ENCODE assay signal across 11 cellular contexts in genomic region chr1:25805863-25806225, GRCh38. TPM values are rescaled to one million over a fixed set of nuclear protein-coding genes. Genes with fewer than 3 reads are reported as not detected.
A peak's percentile ranks its signal among the peaks of the same experiment; 100 is the strongest.
DNase-seq lines count a peak whose midpoint lies in the region; ATAC-seq and TF ChIP-seq lines count a peak whose summit lies in the region.
"Had no signal": no experiment of that assay in that cellular context is flagged by ENCODE, and none has a peak within 500 bp of the region (broad histone marks: within the 10 kb centered on the region; RNA-seq: fewer than 3 reads in every experiment).

No MANE protein-coding gene starts in this region.

- in situ Hi-C loops in astrocyte of the spinal cord (cut with HindIII; ENCODE audit: low sequenced_read_pairs): no loop called here

- 35% methylated on average over 3 of the region's 3 CpGs for WGBS in prostate gland
- 88 to 100% methylated on average over 1 to 3 of the region's 3 CpGs for WGBS in endodermal cell (ENCODE audit: insufficient coverage in 1 of 2, insufficient read length in 1 of 2), 2 experiments

- H3K36me3 ChIP-seq in prostate gland (no peaks in the 10 kb centered on the region), endodermal cell (ENCODE audit: control insufficient read depth, insufficient read depth, low read length) (peaks cover 18% of the 10 kb centered on the region)

- H3K27ac Mint-ChIP-seq in activated T-helper 2 cell treated with anti-CD3 and anti-CD28 coated beads, Interferon-gamma antibody, Interleukin-2, Interleukin-4, amounts not matched to agents 10 μg/mL and 5 μg/mL and 100 μg/mL, durations not matched to agents 14 hours and 24 hours and 36 hours: no peak overlapping the region
- H3K27ac Mint-ChIP-seq in endodermal cell: no peak overlapping the region
- H3K27ac Mint-ChIP-seq: activated CD4-positive, alpha-beta memory T cell treated with anti-CD3 and anti-CD28 coated beads, Interleukin-2, amount 10 ng/mL, durations not matched to agents 7 days and 5 days had no signal

- H3K4me1 ChIP-seq in prostate gland (replicated peaks) (peaks cover 30% of the 10 kb centered on the region), endodermal cell (ENCODE audit: control insufficient read depth, insufficient read depth, low read length) (peaks cover 4% of the 10 kb centered on the region)

- H3K27me3 ChIP-seq in prostate gland (replicated peaks; ENCODE audit: insufficient read depth) (no peaks in the 10 kb centered on the region), endodermal cell (ENCODE audit: control insufficient read depth, insufficient read depth, low read length, poor library complexity, severe bottlenecking) (no peaks in the 10 kb centered on the region)

- H3K27ac ChIP-seq in prostate gland: peak overlapping the region; percentile 0 to 22
- no peak overlapping the region for H3K27ac ChIP-seq in endodermal cell (ENCODE audit: low read depth, low read length)
- H3K27ac ChIP-seq: KMS-11 had no signal

- H3K4me3 ChIP-seq in astrocyte of the spinal cord (ENCODE audit: low read depth, low read length) (no peak overlapping the region), prostate gland (no peak overlapping the region), endodermal cell (ENCODE audit: low read length) (no peak overlapping the region)

- TF ChIP-seq POLR2A in prostate gland (IDR thresholded peaks at IDR 0.05): no peak

- no peak overlapping the region for H3K9ac ChIP-seq in endodermal cell (ENCODE audit: extremely low read depth, low read length, poor library complexity, severe bottlenecking)
- H3K9ac ChIP-seq: KMS-11 had no signal

- no peaks in the 10 kb centered on the region for H3K36me3 Mint-ChIP-seq in activated T-helper 2 cell treated with anti-CD3 and anti-CD28 coated beads, Interferon-gamma antibody, Interleukin-2, Interleukin-4, amounts not matched to agents 10 μg/mL and 5 μg/mL and 100 μg/mL, durations not matched to agents 14 hours and 24 hours and 36 hours (ENCODE audit: low read depth)
- peaks cover 17% of the 10 kb centered on the region for H3K36me3 Mint-ChIP-seq in endodermal cell (ENCODE audit: low read depth)

- peaks cover 12% of the 10 kb centered on the region for H3K27me3 Mint-ChIP-seq in activated T-helper 2 cell treated with anti-CD3 and anti-CD28 coated beads, Interferon-gamma antibody, Interleukin-2, Interleukin-4, amounts not matched to agents 10 μg/mL and 5 μg/mL and 100 μg/mL, durations not matched to agents 14 hours and 24 hours and 36 hours (ENCODE audit: low read depth)
- no peaks in the 10 kb centered on the region for H3K27me3 Mint-ChIP-seq in endodermal cell (ENCODE audit: insufficient read depth)

- no peaks in the 10 kb centered on the region for H3K9me3 Mint-ChIP-seq in activated T-helper 2 cell treated with anti-CD3 and anti-CD28 coated beads, Interferon-gamma antibody, Interleukin-2, Interleukin-4, amounts not matched to agents 10 μg/mL and 5 μg/mL and 100 μg/mL, durations not matched to agents 14 hours and 24 hours and 36 hours
- H3K9me3 Mint-ChIP-seq in endodermal cell: no peaks in the 10 kb centered on the region
- H3K9me3 Mint-ChIP-seq: activated CD4-positive, alpha-beta memory T cell treated with anti-CD3 and anti-CD28 coated beads, Interleukin-2, amount 10 ng/mL, durations not matched to agents 7 days and 5 days had no signal

- ATAC-seq in left cardiac atrium: peak; percentile 69 to 78

- H3K4me1 Mint-ChIP-seq in activated T-helper 2 cell treated with anti-CD3 and anti-CD28 coated beads, Interferon-gamma antibody, Interleukin-2, Interleukin-4, amounts not matched to agents 10 μg/mL and 5 μg/mL and 100 μg/mL, durations not matched to agents 14 hours and 24 hours and 36 hours (ENCODE audit: low read depth): peaks cover 14% of the 10 kb centered on the region
- peaks cover 11% of the 10 kb centered on the region for H3K4me1 Mint-ChIP-seq in endodermal cell

- peak; percentile 57 for DNase-seq in AG20443 (ENCODE audit: low spot score)
- peak; percentile 23 for DNase-seq in astrocyte of the spinal cord (ENCODE audit: low read depth, low spot score)
- DNase-seq in left cardiac atrium: peak; percentile 66
- no peak for DNase-seq in prostate gland (ENCODE audit: low spot score)
- DNase-seq in SIG-M5 (lab: John Stamatoyannopoulos, UW): no peak
- no peak for DNase-seq in RKO (ENCODE audit: low spot score)
- DNase-seq in activated T-helper 2 cell treated with anti-CD3 and anti-CD28 coated beads, Interferon-gamma antibody, Interleukin-2, Interleukin-4, amounts not matched to agents 10 μg/mL and 5 μg/mL and 100 μg/mL, durations not matched to agents 14 hours and 24 hours and 36 hours (ENCODE audit: low spot score): no peak
- no peak for DNase-seq in endodermal cell
- DNase-seq: activated CD4-positive, alpha-beta memory T cell treated with anti-CD3 and anti-CD28 coated beads, Interleukin-2, amount 10 ng/mL, durations not matched to agents 7 days and 5 days; NCI-H510A treated with DMSO at 0.1 percent for 48 hours had no signal

- TF ChIP-seq CTCF in astrocyte of the spinal cord (IDR thresholded peaks at IDR 0.05; ENCODE audit: low read depth, low read length) (no peak), prostate gland (IDR thresholded peaks at IDR 0.05) (no peak), endodermal cell (conservative IDR thresholded peaks at IDR 0.05) (no peak)

- no peak overlapping the region for H3K4me3 Mint-ChIP-seq in activated T-helper 2 cell treated with anti-CD3 and anti-CD28 coated beads, Interferon-gamma antibody, Interleukin-2, Interleukin-4, amounts not matched to agents 10 μg/mL and 5 μg/mL and 100 μg/mL, durations not matched to agents 14 hours and 24 hours and 36 hours (ENCODE audit: low read depth)
- no peak overlapping the region for H3K4me3 Mint-ChIP-seq in endodermal cell
- H3K4me3 Mint-ChIP-seq: activated CD4-positive, alpha-beta memory T cell treated with anti-CD3 and anti-CD28 coated beads, Interleukin-2, amount 10 ng/mL, durations not matched to agents 7 days and 5 days had no signal

- H3K9me3 ChIP-seq in prostate gland: no peaks in the 10 kb centered on the region
- H3K9me3 ChIP-seq in endodermal cell (ENCODE audit: control insufficient read depth, low read length): no peaks in the 10 kb centered on the region

- intact Hi-C loops in left cardiac atrium (cut with DNase I) (no loop called here), prostate gland (cut with DNase I) (loop anchor here (5.0 to 10.0 kb wide), 2 partner anchors 264 to 401 kb away; partner anchors contain the start of gene LDLRAP1)
- intact Hi-C loops in activated T-helper 2 cell treated with anti-CD3 and anti-CD28 coated beads, Interferon-gamma antibody, Interleukin-2, Interleukin-4, amounts not matched to agents 10 μg/mL and 5 μg/mL and 100 μg/mL, durations not matched to agents 14 hours and 24 hours and 36 hours (cut with micrococcal nuclease): no loop called here

RNA-seq across cellular contexts. Expression of gene SELENON, which starts 5.9 kb away (rescaled TPM):
- total RNA-seq in left cardiac atrium (10 to 100 TPM; 43.9 to 50.7 TPM), prostate gland (10 to 100 TPM; 89.7 to 90.0 TPM), endodermal cell (10 to 100 TPM; 91.2 to 93.3 TPM)
- total RNA-seq in activated T-helper 2 cell treated with anti-CD3 and anti-CD28 coated beads, Interferon-gamma antibody, Interleukin-2, Interleukin-4, amounts not matched to agents 10 μg/mL and 5 μg/mL and 100 μg/mL, durations not matched to agents 14 hours and 24 hours and 36 hours: 8.0 and 8.2 TPM in 2 replicates
- polyA plus RNA-seq in endodermal cell (2013, experiment 1 of 2): 127 TPM
- 114 TPM for polyA plus RNA-seq in endodermal cell (2013, experiment 2 of 2)

RNA-seq across cellular contexts. Expression of gene MTFR1L, which starts 13.9 kb away (rescaled TPM):
- total RNA-seq in left cardiac atrium (100 to 1,000 TPM; 126 to 139 TPM), prostate gland (100 to 1,000 TPM in 1 of 2 donors, 10 to 100 TPM in 1; 82.2 to 112 TPM), endodermal cell (10 to 100 TPM; 31.6 to 36.2 TPM)
- total RNA-seq in activated T-helper 2 cell treated with anti-CD3 and anti-CD28 coated beads, Interferon-gamma antibody, Interleukin-2, Interleukin-4, amounts not matched to agents 10 μg/mL and 5 μg/mL and 100 μg/mL, durations not matched to agents 14 hours and 24 hours and 36 hours: 29.6 and 30.0 TPM in 2 replicates
- polyA plus RNA-seq in endodermal cell (2013, experiment 1 of 2): 55.7 TPM
- polyA plus RNA-seq in endodermal cell (2013, experiment 2 of 2): 50.5 TPM

RNA-seq across cellular contexts. Expression of gene AUNIP, which starts 53.4 kb away (rescaled TPM):
- total RNA-seq in left cardiac atrium (under 1 TPM in 1 of 2 donors, not detected in 1; 0.53 TPM), prostate gland (1 to 10 TPM in 1 of 2 donors, under 1 TPM in 1; 0.32 to 4.3 TPM), endodermal cell (10 to 100 TPM; 14.3 to 19.5 TPM)
- total RNA-seq in activated T-helper 2 cell treated with anti-CD3 and anti-CD28 coated beads, Interferon-gamma antibody, Interleukin-2, Interleukin-4, amounts not matched to agents 10 μg/mL and 5 μg/mL and 100 μg/mL, durations not matched to agents 14 hours and 24 hours and 36 hours: 9.5 and 10.9 TPM in 2 replicates
- 8.0 TPM for polyA plus RNA-seq in endodermal cell (2013, experiment 1 of 2)
- polyA plus RNA-seq in endodermal cell (2013, experiment 2 of 2): 7.4 TPM

Comparison
In these comparisons a context has a peak if more than half of its experiments do, and no peak if none do; other contexts are left out.
1. DNase-seq: peak in AG20443 (single experiment), astrocyte of the spinal cord (single experiment) and left cardiac atrium (single experiment); none in prostate gland (single experiment), SIG-M5 (single experiment), RKO (single experiment), activated T-helper 2 cell treated with anti-CD3 and anti-CD28 coated beads, Interferon-gamma antibody, Interleukin-2, Interleukin-4, amounts not matched to agents 10 μg/mL and 5 μg/mL and 100 μg/mL, durations not matched to agents 14 hours and 24 hours and 36 hours (single experiment) and endodermal cell (single experiment).